Comparison of ENCODE assay signal across 17 cellular contexts in genomic region chr20:39108746-39109145, GRCh38.
DNase-seq lines count a peak whose midpoint lies in the region; ATAC-seq and TF ChIP-seq lines count a peak whose summit lies in the region.
"Had no signal": no experiment of that assay in that cellular context is flagged by ENCODE, and none has a peak within 500 bp of the region (broad histone marks: within the 10 kb centered on the region; RNA-seq: fewer than 3 reads in every experiment).

No MANE protein-coding gene starts in this region.

- H3K4me3 ChIP-seq in cardiac fibroblast (replicated peaks in 1 of 2; ENCODE audit: low read depth in 2 of 2, low read length in 2 of 2) (no peak overlapping the region), BE2C (ENCODE audit: low read depth, low read length) (no peak overlapping the region), mucosa of descending colon (no peak overlapping the region)
- H3K4me3 ChIP-seq: sigmoid colon had no signal

- H3K36me3 ChIP-seq in BE2C (no peaks in the 10 kb centered on the region), mucosa of descending colon (ENCODE audit: low read depth) (no peaks in the 10 kb centered on the region)
- H3K36me3 ChIP-seq: sigmoid colon had no signal

- H3K27me3 ChIP-seq in BE2C = peaks cover 9% of the 10 kb centered on the region

- no peak for TF ChIP-seq CTCF in cardiac fibroblast (IDR thresholded peaks at IDR 0.05; ENCODE audit: low read depth, low read length)
- no peak for TF ChIP-seq CTCF in BE2C (IDR thresholded peaks at IDR 0.05; ENCODE audit: low read depth, low read length)
- TF ChIP-seq CTCF in mucosa of descending colon (IDR thresholded peaks at IDR 0.05) = no peak

- no peak for ATAC-seq in GM19397 (IDR thresholded peaks at IDR 0.05; ENCODE audit: unreplicated experiment)
- no peak for ATAC-seq in mucosa of descending colon
- ATAC-seq: CD8-positive, alpha-beta T cell; left colon had no signal

- H3K4me1 ChIP-seq in BE2C (no peaks in the 10 kb centered on the region; the same call in 1 of the 2 replicates), mucosa of descending colon (ENCODE audit: low read depth) (no peaks in the 10 kb centered on the region)
- H3K4me1 ChIP-seq: sigmoid colon had no signal

- intact Hi-C loops in mucosa of descending colon (cut with DNase I, micrococcal nuclease) = no loop called here

- H3K9me3 ChIP-seq in BE2C = no peaks in the 10 kb centered on the region
- H3K9me3 ChIP-seq in mucosa of descending colon = no peaks in the 10 kb centered on the region
- H3K9me3 ChIP-seq: sigmoid colon had no signal

- peak; percentile 52 for DNase-seq in EH (ENCODE audit: low read depth)
- peak; percentile 5 for DNase-seq in LHCN-M2 (ENCODE audit: low read depth)
- peak; percentile 11 to 47 for DNase-seq in cardiac fibroblast (ENCODE audit: low read depth in 2 of 2)
- DNase-seq in kidney tubule cell (ENCODE audit: low spot score) = peak; percentile 82
- DNase-seq in BE2C = no peak
- DNase-seq in activated naive CD4-positive, alpha-beta T cell treated with Interleukin-2 at 50 U/mL for 16 hours = no peak
- DNase-seq in mucosa of descending colon = no peak
- DNase-seq: ACHN; activated CD4-positive, alpha-beta T cell treated with anti-CD3 and anti-CD28 coated beads, Interleukin-2, amount 50 U/mL, for 1 hour; activated naive CD4-positive, alpha-beta T cell; CD8-positive, alpha-beta T cell; hypothalamus; left colon; NCI-H2029 treated with DMSO at 0.1 percent for 48 hours; sigmoid colon; stimulated activated CD4-positive, alpha-beta T cell treated with anti-CD3 and anti-CD28 coated beads, Interleukin-2, amount 100 ng/mL, for 24 hours had no signal

Comparison
In these comparisons a context has a peak if more than half of its experiments do, and no peak if none do; other contexts are left out.
1. DNase-seq: peak in EH (single experiment), LHCN-M2 (single experiment), cardiac fibroblast (2 of 2) and kidney tubule cell (single experiment); none in BE2C (single experiment), activated naive CD4-positive, alpha-beta T cell treated with Interleukin-2 at 50 U/mL for 16 hours (single experiment) and mucosa of descending colon (0 of 3).